In genomic region chr10:126684171-126684745, GRCh38 we compare ENCODE assay signal across 18 cellular contexts. TPM values are rescaled to one million over a fixed set of nuclear protein-coding genes. Genes with fewer than 3 reads are reported as not detected.
DNase-seq lines count a peak whose midpoint lies in the region; ATAC-seq, FAIRE-seq and TF ChIP-seq lines count a peak whose summit lies in the region.
"Had no signal": no experiment of that assay in that cellular context is flagged by ENCODE, and none has a peak within 500 bp of the region (broad histone marks: within the 10 kb centered on the region; RNA-seq: fewer than 3 reads in every experiment).

No MANE protein-coding gene starts in this region.

- H3K4ac ChIP-seq in mesenchymal stem cell (ENCODE audit: low read depth in 1 of 2, low read length in 2 of 2): no peak overlapping the region

- H3K79me1 ChIP-seq in mesenchymal stem cell (replicated peaks; ENCODE audit: low read length, poor library complexity, severe bottlenecking): no peaks in the 10 kb centered on the region

- H2BK5ac ChIP-seq in mesenchymal stem cell (ENCODE audit: low read depth, low read length, poor library complexity, severe bottlenecking): no peak overlapping the region

- H3K18ac ChIP-seq in mesenchymal stem cell (ENCODE audit: low read depth in 1 of 2, low read length in 2 of 2): no peak overlapping the region

- no peaks in the 10 kb centered on the region for H3K36me3 ChIP-seq in GM12878 (ENCODE audit: control insufficient read depth in 2 of 2, insufficient read depth in 2 of 2, low read length in 1 of 2)
- H3K36me3 ChIP-seq in mesenchymal stem cell (ENCODE audit: control insufficient read depth in 1 of 2, insufficient read depth in 2 of 2, low read depth in 1 of 2, low read length in 2 of 2): no peaks in the 10 kb centered on the region
- H3K36me3 ChIP-seq: BE2C had no signal

- peak; percentile 49 for DNase-seq in DMS53 treated with DMSO at 0.1 percent for 48 hours (lab: John Stamatoyannopoulos, UW; ENCODE audit: unreplicated experiment)
- DNase-seq in HT1080 (ENCODE audit: low read depth): peak; percentile 12
- DNase-seq in GM12878 (ENCODE audit: low read depth, low spot score): no peak
- peak; percentile 66 for DNase-seq in mesenchymal stem cell
- no peak for DNase-seq in stimulated activated CD4-positive, alpha-beta T cell treated with anti-CD3 and anti-CD28 coated beads, Interleukin-2, amount 100 ng/mL, for 48 hours
- no peak for DNase-seq in HK-2 (ENCODE audit: unreplicated experiment)
- DNase-seq: BE2C; CD4-positive, alpha-beta memory T cell; DND-41; GF-D8; H9; NCI-H1092 treated with DMSO at 0.1 percent for 48 hours; NCI-H1694; NCI-H2107; NCI-H226; NCI-H526 treated with DMSO at 0.1 percent for 48 hours; SHP77 treated with DMSO at 0.1 percent for 48 hours had no signal

- H2BK15ac ChIP-seq in mesenchymal stem cell (ENCODE audit: low read depth, poor library complexity, severe bottlenecking): no peak overlapping the region

- H3K27me3 ChIP-seq in GM12878 (replicated peaks in 1 of 2; ENCODE audit: control insufficient read depth in 2 of 2, insufficient read depth in 2 of 2, low read length in 1 of 2): no peaks in the 10 kb centered on the region
- H3K27me3 ChIP-seq in mesenchymal stem cell (ENCODE audit: control insufficient read depth in 1 of 2, insufficient read depth in 1 of 2, low read length in 2 of 2): no peaks in the 10 kb centered on the region
- H3K27me3 ChIP-seq: BE2C had no signal

- H3K27ac ChIP-seq in GM12878 (ENCODE audit: control insufficient read depth, insufficient read depth): no peak overlapping the region
- no peak overlapping the region for H3K27ac ChIP-seq in mesenchymal stem cell (ENCODE audit: low read length, poor library complexity, severe bottlenecking)

- no peak for FAIRE-seq in GM12878 (lab: Jason Lieb, UNC)

- no peak overlapping the region for H3K14ac ChIP-seq in mesenchymal stem cell (ENCODE audit: low read length in 2 of 2)

- H2AFZ ChIP-seq in GM12878 (ENCODE audit: control insufficient read depth, low read depth, low read length) (no peak overlapping the region), mesenchymal stem cell (ENCODE audit: low read depth, low read length) (no peak overlapping the region)

- POLR2A ChIA-PET in GM12878 (lab: Charles Lee): no interaction called here

- CTCF ChIA-PET in GM12878 (lab: Yijun Ruan, JAX): no interaction called here

- H2BK12ac ChIP-seq in mesenchymal stem cell (ENCODE audit: low read length in 2 of 2): peak overlapping the region in 1 of 2 experiments; percentile 63

- TF ChIP-seq EP300 in GM12878 (IDR thresholded peaks at IDR 0.05; ENCODE audit: borderline replicate concordance in 1 of 2, control insufficient read depth in 1 of 2, low read depth in 2 of 2, low read length in 2 of 2): no peak

- no peaks in the 10 kb centered on the region for H3K79me2 ChIP-seq in GM12878 (ENCODE audit: control insufficient read depth, insufficient read depth, low read length)

- no peak for TF ChIP-seq CTCF in GM12878 (IDR thresholded peaks at IDR 0.05 in 2 of 3, conservative IDR thresholded peaks at IDR 0.05 in 1 of 3; ENCODE audit: control insufficient read depth in 2 of 3, extremely low read depth in 1 of 3, insufficient read depth in 1 of 3, low read depth in 3 of 3, low read length in 3 of 3)

- in situ Hi-C loops in GM12878 (cut with MboI): no loop called here

- RAD21 ChIA-PET in GM12878 (lab: Charles Lee; ENCODE audit: unreplicated experiment): no interaction called here

- no peaks in the 10 kb centered on the region for H3K4me1 ChIP-seq in GM12878 (ENCODE audit: control insufficient read depth, insufficient read depth, low read length)
- no peaks in the 10 kb centered on the region for H3K4me1 ChIP-seq in mesenchymal stem cell (ENCODE audit: control insufficient read depth, insufficient read depth, low read depth, low read length)
- H3K4me1 ChIP-seq: BE2C had no signal

- SMC1A ChIA-PET in GM12878 (lab: Charles Lee; ENCODE audit: uncharacterized antibody, unreplicated experiment): no interaction called here

- H4K91ac ChIP-seq in mesenchymal stem cell (ENCODE audit: low read length): no peak overlapping the region

- intact Hi-C loops in GM12878 (cut with micrococcal nuclease; ENCODE audit: unreplicated experiment): no loop called here

- WGBS in GM12878 (ENCODE audit: insufficient coverage, insufficient replicate concordance, low lambda C conversion rate, missing lambda C conversion rate): 61% methylated on average over 3 of the region's 3 CpGs
- WGBS in mesenchymal stem cell: 60% methylated on average over 3 of the region's 3 CpGs

- H3K4me2 ChIP-seq in GM12878 (ENCODE audit: control insufficient read depth, insufficient read depth) (no peak overlapping the region), mesenchymal stem cell (ENCODE audit: low read length, poor library complexity, severe bottlenecking) (no peak overlapping the region)

- no peak for TF ChIP-seq POLR2A in GM12878 (IDR thresholded peaks at IDR 0.05; ENCODE audit: low read depth, low read length)

- H2AK5ac ChIP-seq in mesenchymal stem cell (ENCODE audit: low read length, severe bottlenecking): no peak overlapping the region

- no peak overlapping the region for H4K8ac ChIP-seq in mesenchymal stem cell (ENCODE audit: low read length)

- no TSS peak for BruUV-seq in GM12878 (replicated peaks; lab: Mats Ljungman, UMichigan)

- TF ChIP-seq RAD21 in GM12878 (IDR thresholded peaks at IDR 0.05; ENCODE audit: insufficient read depth, low read depth, low read length): no peak

- H3K23ac ChIP-seq in mesenchymal stem cell (ENCODE audit: low read length in 2 of 2): no peak overlapping the region

- no peak overlapping the region for H3K4me3 ChIP-seq in GM12878
- H3K4me3 ChIP-seq in mesenchymal stem cell (ENCODE audit: insufficient read depth in 1 of 2, low read depth in 1 of 2, low read length in 2 of 2): no peak overlapping the region

- H4K20me1 ChIP-seq in GM12878 (ENCODE audit: control insufficient read depth, insufficient read depth): no peaks in the 10 kb centered on the region

- H3K9me3 ChIP-seq in GM12878 (replicated peaks; ENCODE audit: control insufficient read depth, insufficient read depth, low read length) (no peaks in the 10 kb centered on the region; the same call in 2 of the 3 replicates), mesenchymal stem cell (ENCODE audit: control insufficient read depth, low read length) (no peaks in the 10 kb centered on the region)
- H3K9me3 ChIP-seq: BE2C had no signal

- ATAC-seq in GM12878 (no peak), HG03175 (IDR thresholded peaks at IDR 0.05; ENCODE audit: unreplicated experiment) (no peak)

- no peak overlapping the region for H2BK120ac ChIP-seq in mesenchymal stem cell (ENCODE audit: low read depth, low read length)

- H3K9ac ChIP-seq in GM12878 (ENCODE audit: control insufficient read depth, insufficient read depth, low read length) (no peak overlapping the region), mesenchymal stem cell (ENCODE audit: low read length) (no peak overlapping the region)

TF ChIP-seq in GM12878, 131 proteins besides CTCF, POLR2A, EP300 and RAD21 (continues in another document):
- peak; percentile 27; the same call in 1 of the 2 replicates for TF ChIP-seq ZBTB40 (IDR thresholded peaks at IDR 0.05; ENCODE audit: borderline replicate concordance)

RNA-seq across cellular contexts. Expression of gene C10orf90, which starts 13.8 kb away (rescaled TPM):
- not detected in 2 replicates for total RNA-seq in HT1080 (2014; rRNA removed; shearing (Covaris generic))
- 0.18 TPM in 1 of 2 replicates, not detected in the other for polyA plus RNA-seq in HT1080 (2015; cell fraction: cytosol; rRNA removed)
- 0.23 and 0.66 TPM in 2 replicates for polyA plus RNA-seq in HT1080 (2015; cell fraction: nucleus; rRNA removed)
- not detected in 2 replicates for total RNA-seq in GM12878 (2013; cell fraction: nucleolus; rRNA removed)
- total RNA-seq in GM12878 (2014; rRNA removed) (not detected in 2 replicates), GM12878 (2014; rRNA removed; fragmentation: Illumina TruSeq; extraction: Trizol) (not detected in 2 replicates), GM12878 (2021) (not detected in 2 replicates)
- polyA plus RNA-seq in GM12878 (2011; ENCODE audit: low read depth): not detected
- polyA plus RNA-seq in GM12878 (2011; rRNA removed) (not detected in 2 replicates), GM12878 (2014; fragmentation: Illumina TruSeq; extraction: Trizol) (not detected in 2 replicates), GM12878 (2014; fragmentation: Nextera tagmentation; extraction: Ambion mirVana) (under 1 TPM in 1 of 2 experiments, not detected in 1; 0.04 TPM), GM12878 (2014; rRNA removed) (not detected in 2 replicates), GM12878 (2016; fragmentation: Nextera tagmentation; extraction: Ambion mirVana) (not detected)
- polyA plus RNA-seq in GM12878 (2011; cell fraction: cytosol; rRNA removed): not detected in 2 replicates
- polyA plus RNA-seq in GM12878 (2011; cell fraction: nucleus; rRNA removed): not detected in 2 replicates
- polyA plus RNA-seq in GM12878 (2012): not detected in 2 replicates
- polyA minus RNA-seq in GM12878 (2011; rRNA and poly(A)+ RNA removed): not detected in 2 replicates
- polyA minus RNA-seq in GM12878 (2011; cell fraction: cytosol; rRNA and poly(A)+ RNA removed): not detected in 2 replicates
- not detected in 2 replicates for polyA minus RNA-seq in GM12878 (2011; cell fraction: nucleus; rRNA and poly(A)+ RNA removed)
- polyA plus RNA-seq in mesenchymal stem cell (2013, experiment 1 of 2): 1.2 TPM
- 1.2 TPM for polyA plus RNA-seq in mesenchymal stem cell (2013, experiment 2 of 2)
- total RNA-seq: CD4-positive, alpha-beta memory T cell; H9 had no signal
- polyA plus RNA-seq: CD4-positive, alpha-beta memory T cell had no signal

Comparison
In these comparisons a context has a peak if more than half of its experiments do, and no peak if none do; other contexts are left out.
1. DNase-seq: peak in DMS53 treated with DMSO at 0.1 percent for 48 hours (single experiment), HT1080 (single experiment) and mesenchymal stem cell (single experiment); none in GM12878 (single experiment), stimulated activated CD4-positive, alpha-beta T cell treated with anti-CD3 and anti-CD28 coated beads, Interleukin-2, amount 100 ng/mL, for 48 hours (0 of 2) and HK-2 (single experiment).